Comparison of ENCODE assay signal across 24 cellular contexts in genomic region chr15:89553632-89554031, GRCh38. TPM values are rescaled to one million over a fixed set of nuclear protein-coding genes. Genes with fewer than 3 reads are reported as not detected.
DNase-seq lines count a peak whose midpoint lies in the region; ATAC-seq, FAIRE-seq and TF ChIP-seq lines count a peak whose summit lies in the region.
"Had no signal": no experiment of that assay in that cellular context is flagged by ENCODE, and none has a peak within 500 bp of the region (broad histone marks: within the 10 kb centered on the region; RNA-seq: fewer than 3 reads in every experiment).

No MANE protein-coding gene starts in this region.

- no peak for TF ChIP-seq POLR2A in K562 (conservative IDR thresholded peaks at IDR 0.05)

- H3K9me3 Mint-ChIP-seq in glutamatergic neuron (ENCODE audit: unreplicated experiment) (no peaks in the 10 kb centered on the region), nephron progenitor cell (no peaks in the 10 kb centered on the region), osteocyte (ENCODE audit: unreplicated experiment) (no peaks in the 10 kb centered on the region)
- H3K9me3 Mint-ChIP-seq in activated CD4-positive, alpha-beta memory T cell treated with anti-CD3 and anti-CD28 coated beads for 36 hours: no peaks in the 10 kb centered on the region
- H3K9me3 Mint-ChIP-seq: H9 had no signal

- no peak overlapping the region for H3K9ac ChIP-seq in K562 (ENCODE audit: insufficient read depth in 1 of 2, low read depth in 2 of 2, low read length in 2 of 2)

- no TSS peak for BruUV-seq in K562 (replicated peaks; lab: Mats Ljungman, UMichigan)

- H3K79me2 ChIP-seq in K562 (ENCODE audit: control insufficient read depth, insufficient read depth, low read length): no peaks in the 10 kb centered on the region

- no peaks in the 10 kb centered on the region for H3K9me3 ChIP-seq in K562 (replicated peaks; ENCODE audit: control insufficient read depth, insufficient read depth, low read depth, low read length)

- TF ChIP-seq EP300 in K562 (IDR thresholded peaks at IDR 0.05; ENCODE audit: low read length): no peak

- no peak overlapping the region for H3K4me2 ChIP-seq in K562 (ENCODE audit: insufficient read depth, low read length)

- no peaks in the 10 kb centered on the region for H3K4me1 Mint-ChIP-seq in glutamatergic neuron (ENCODE audit: low read depth, unreplicated experiment)
- H3K4me1 Mint-ChIP-seq in nephron progenitor cell: peaks cover 22% of the 10 kb centered on the region
- H3K4me1 Mint-ChIP-seq in osteocyte (ENCODE audit: unreplicated experiment): no peaks in the 10 kb centered on the region
- H3K4me1 Mint-ChIP-seq in activated CD4-positive, alpha-beta memory T cell treated with anti-CD3 and anti-CD28 coated beads for 36 hours (ENCODE audit: low read depth): peaks cover 4% of the 10 kb centered on the region
- H3K4me1 Mint-ChIP-seq: CD4-positive, alpha-beta memory T cell had no signal

- H3K36me3 Mint-ChIP-seq in glutamatergic neuron (ENCODE audit: unreplicated experiment): peaks cover under 1% of the 10 kb centered on the region
- H3K36me3 Mint-ChIP-seq in nephron progenitor cell (ENCODE audit: low read depth): no peaks in the 10 kb centered on the region
- H3K36me3 Mint-ChIP-seq in osteocyte (ENCODE audit: unreplicated experiment): no peaks in the 10 kb centered on the region
- no peaks in the 10 kb centered on the region for H3K36me3 Mint-ChIP-seq in activated CD4-positive, alpha-beta memory T cell treated with anti-CD3 and anti-CD28 coated beads for 36 hours
- H3K36me3 Mint-ChIP-seq: CD4-positive, alpha-beta memory T cell had no signal

- TF ChIP-seq RAD21 in K562 (CRISPR knock-in tag; conservative IDR thresholded peaks at IDR 0.05 in 1 of 2, IDR thresholded peaks at IDR 0.05 in 1 of 2): no peak

- POLR2A ChIA-PET in K562 (lab: Yijun Ruan, JAX): interaction anchor here (0.6 to 1.7 kb wide), 4 partner anchors 14 to 181 kb away, joined by 3 to 12 read pairs (median 4); partner anchors contain the start of gene TICRR
- POLR2A ChIA-PET in activated CD4-positive, alpha-beta memory T cell treated with anti-CD3 and anti-CD28 coated beads for 36 hours (lab: Charles Lee): no interaction called here

- CTCF ChIA-PET in K562 (lab: Yijun Ruan, JAX; ENCODE audit: low intra/inter-chr PET ratio): no interaction called here
- CTCF ChIA-PET in activated CD4-positive, alpha-beta memory T cell treated with anti-CD3 and anti-CD28 coated beads for 36 hours (lab: Charles Lee): interaction anchor here (0.5 to 1.6 kb wide), 3 partner anchors 8 to 197 kb away, joined by 3 to 7 read pairs (median 3); no protein-coding TSS in a partner anchor

- H2AFZ ChIP-seq in K562 (ENCODE audit: low read depth, low read length): no peak overlapping the region

- no peak overlapping the region for H3K27ac ChIP-seq in K562 (ENCODE audit: extremely low read depth, low read depth, low read length)

- H3K9me1 ChIP-seq in K562 (ENCODE audit: control insufficient read depth, insufficient read depth, low read length): no peaks in the 10 kb centered on the region

- FAIRE-seq in K562 (lab: Jason Lieb, UNC): no peak
- FAIRE-seq: GM12891, GM18507 had no signal

- no peaks in the 10 kb centered on the region for H3K36me3 ChIP-seq in K562 (ENCODE audit: control insufficient read depth, insufficient read depth, low read length)

- intact Hi-C loops in K562 (cut with micrococcal nuclease): loop anchor here (10.0 kb wide), 1 partner anchor 199 kb away; no protein-coding TSS in a partner anchor
- intact Hi-C loops in activated CD4-positive, alpha-beta memory T cell treated with anti-CD3 and anti-CD28 coated beads for 36 hours (cut with micrococcal nuclease): no loop called here

- H3K27me3 Mint-ChIP-seq in glutamatergic neuron (ENCODE audit: unreplicated experiment) (peaks cover 5% of the 10 kb centered on the region), nephron progenitor cell (ENCODE audit: low read depth, poor library complexity) (peaks cover 9% of the 10 kb centered on the region), osteocyte (ENCODE audit: unreplicated experiment) (peaks cover 41% of the 10 kb centered on the region)
- peaks cover 2% of the 10 kb centered on the region for H3K27me3 Mint-ChIP-seq in activated CD4-positive, alpha-beta memory T cell treated with anti-CD3 and anti-CD28 coated beads for 36 hours

- H3K4me3 ChIP-seq in K562: no peak overlapping the region

- DNase-seq in K562 (ENCODE audit: extremely low read depth in 1 of 4, low spot score in 3 of 4): no peak
- no peak for DNase-seq in glutamatergic neuron
- DNase-seq in nephron progenitor cell: no peak
- peak; percentile 46 for DNase-seq in osteocyte (ENCODE audit: extremely low spot score, unreplicated experiment)
- DNase-seq in iPS-NIHi7 (ENCODE audit: extremely low spot score): no peak
- no peak for DNase-seq in stimulated activated CD4-positive, alpha-beta T cell treated with anti-CD3 and anti-CD28 coated beads, Interleukin-1b, Interleukin-23, amount 100 ng/mL, for 48 hours
- DNase-seq in activated CD4-positive, alpha-beta memory T cell treated with anti-CD3 and anti-CD28 coated beads for 36 hours: no peak
- DNase-seq: C1 segment of cervical spinal cord; Calu3; CD4-positive, alpha-beta memory T cell; COR-L47; DMS53; DMS79 treated with DMSO at 0.1 percent for 48 hours; GF-D8; H9 had no signal

- peak; percentile 69 for ATAC-seq in K562
- no peak for ATAC-seq in GM19455 (IDR thresholded peaks at IDR 0.05; ENCODE audit: unreplicated experiment)
- ATAC-seq: HCT116 had no signal

- H3K4me3 Mint-ChIP-seq in glutamatergic neuron (ENCODE audit: unreplicated experiment): peak overlapping the region; percentile 51
- H3K4me3 Mint-ChIP-seq in nephron progenitor cell: no peak overlapping the region
- H3K4me3 Mint-ChIP-seq in osteocyte (ENCODE audit: unreplicated experiment): no peak overlapping the region
- H3K4me3 Mint-ChIP-seq in activated CD4-positive, alpha-beta memory T cell treated with anti-CD3 and anti-CD28 coated beads for 36 hours: no peak overlapping the region
- H3K4me3 Mint-ChIP-seq: CD4-positive, alpha-beta memory T cell; H9 had no signal

- peaks cover 2 to 25% of the 10 kb centered on the region in 2 experiments; a peak in 3 of 5 replicates for H3K27me3 ChIP-seq in K562 (ENCODE audit: control insufficient read depth in 2 of 2, insufficient read depth in 2 of 2, low read length in 2 of 2)

- no peaks in the 10 kb centered on the region; the same call in 1 of the 2 replicates for H4K20me1 ChIP-seq in K562 (replicated peaks; ENCODE audit: control insufficient read depth, insufficient read depth, low read length)

- H3K27ac Mint-ChIP-seq in glutamatergic neuron (ENCODE audit: unreplicated experiment): peak overlapping the region; percentile 56
- peak overlapping the region; percentile 64 for H3K27ac Mint-ChIP-seq in nephron progenitor cell
- H3K27ac Mint-ChIP-seq in osteocyte (ENCODE audit: unreplicated experiment): no peak overlapping the region
- H3K27ac Mint-ChIP-seq in activated CD4-positive, alpha-beta memory T cell treated with anti-CD3 and anti-CD28 coated beads for 36 hours: no peak overlapping the region
- H3K27ac Mint-ChIP-seq: H9 had no signal

- TF ChIP-seq CTCF in K562 (IDR thresholded peaks at IDR 0.05 in 2 of 3, conservative IDR thresholded peaks at IDR 0.05 in 1 of 3; ENCODE audit: insufficient read depth in 2 of 3, low read depth in 1 of 3, low read length in 3 of 3): no peak
- TF ChIP-seq CTCF in glutamatergic neuron (IDR thresholded peaks at IDR 0.05; ENCODE audit: partially characterized antibody, unreplicated experiment): no peak
- no peak for TF ChIP-seq CTCF in nephron progenitor cell (IDR thresholded peaks at IDR 0.05)
- TF ChIP-seq CTCF in osteocyte (IDR thresholded peaks at IDR 0.05): no peak

- 10% methylated on average over 3 of the region's 3 CpGs for WGBS in K562 (ENCODE audit: insufficient coverage, low coverage, missing lambda C conversion rate)

- in situ Hi-C loops in K562 (cut with MboI): no loop called here

- peaks cover 0 to 7% of the 10 kb centered on the region in 2 experiments; a peak in 2 of 5 replicates for H3K4me1 ChIP-seq in K562 (replicated peaks in 1 of 2; ENCODE audit: control insufficient read depth in 2 of 2, insufficient read depth in 2 of 2, low read length in 2 of 2)

RNA-seq across cellular contexts. Expression of gene TICRR, which starts 21.6 kb away (rescaled TPM):
- total RNA-seq in K562 (2011; cell fraction: chromatin; rRNA removed; ENCODE audit: low replicate concordance): 76.1 and 83.1 TPM in 2 replicates
- 43.7 and 48.0 TPM in 2 replicates for total RNA-seq in K562 (2011; cell fraction: nucleolus; rRNA removed)
- 38.6 and 46.9 TPM in 2 replicates for total RNA-seq in K562 (2011; cell fraction: nucleoplasm; rRNA removed)
- 13.8 and 14.8 TPM in 2 replicates for total RNA-seq in K562 (2014; rRNA removed)
- 11.4 and 11.8 TPM in 2 replicates for total RNA-seq in K562 (2014; rRNA removed; fragmentation: Illumina TruSeq; extraction: Trizol)
- 11.9 and 12.3 TPM in 2 replicates for total RNA-seq in K562 (2015; rRNA removed; fragmentation: Illumina TruSeq; extraction: Trizol)
- 21.0 and 22.9 TPM in 2 replicates for total RNA-seq in K562 (2021)
- polyA plus RNA-seq in K562 (2011; rRNA removed): 13.7 and 17.2 TPM in 2 replicates
- polyA plus RNA-seq in K562 (2011; cell fraction: cytosol; rRNA removed): 9.4 and 10.6 TPM in 2 replicates
- polyA plus RNA-seq in K562 (2011; cell fraction: nucleus; rRNA removed): 45.6 and 60.9 TPM in 2 replicates
- polyA plus RNA-seq in K562 (2012): 12.5 and 13.0 TPM in 2 replicates
- 19.2 and 22.0 TPM in 2 replicates for polyA plus RNA-seq in K562 (2014; fragmentation: Illumina TruSeq; extraction: Trizol)
- polyA plus RNA-seq in K562 (2014; fragmentation: Nextera tagmentation; extraction: Ambion mirVana): 1 to 10 TPM in 1 of 2 experiments, under 1 TPM in 1; 0.84 to 1.0 TPM
- 13.7 and 14.2 TPM in 2 replicates for polyA plus RNA-seq in K562 (2014; rRNA removed)
- 24.1 and 29.5 TPM in 2 replicates for polyA minus RNA-seq in K562 (2011; rRNA and poly(A)+ RNA removed)
- polyA minus RNA-seq in K562 (2011; cell fraction: cytosol; rRNA and poly(A)+ RNA removed): 14.7 and 15.0 TPM in 2 replicates
- polyA minus RNA-seq in K562 (2011; cell fraction: nucleus; rRNA and poly(A)+ RNA removed): 32.3 and 48.4 TPM in 2 replicates
- total RNA-seq in glutamatergic neuron (ENCODE audit: unreplicated experiment): 2.7 TPM
- 2.1 and 2.3 TPM in 2 replicates for total RNA-seq in osteocyte
- total RNA-seq in activated CD4-positive, alpha-beta memory T cell treated with anti-CD3 and anti-CD28 coated beads for 36 hours: 10 to 100 TPM; 16.8 to 18.0 TPM

RNA-seq across cellular contexts. Expression of gene RHCG, which starts 57.2 kb away (rescaled TPM):
- not detected in 2 replicates for total RNA-seq in K562 (2011; cell fraction: chromatin; rRNA removed; ENCODE audit: low replicate concordance)
- not detected in 2 replicates for total RNA-seq in K562 (2011; cell fraction: nucleolus; rRNA removed)
- not detected in 2 replicates for total RNA-seq in K562 (2011; cell fraction: nucleoplasm; rRNA removed)
- not detected in 2 replicates for total RNA-seq in K562 (2014; rRNA removed)
- not detected in 2 replicates for total RNA-seq in K562 (2014; rRNA removed; fragmentation: Illumina TruSeq; extraction: Trizol)
- total RNA-seq in K562 (2015; rRNA removed; fragmentation: Illumina TruSeq; extraction: Trizol): not detected in 2 replicates
- not detected in 2 replicates for total RNA-seq in K562 (2021)
- not detected in 2 replicates for polyA plus RNA-seq in K562 (2011; rRNA removed)
- polyA plus RNA-seq in K562 (2011; cell fraction: cytosol; rRNA removed): not detected in 2 replicates
- not detected in 2 replicates for polyA plus RNA-seq in K562 (2011; cell fraction: nucleus; rRNA removed)
- polyA plus RNA-seq in K562 (2012): not detected in 2 replicates
- polyA plus RNA-seq in K562 (2014; fragmentation: Illumina TruSeq; extraction: Trizol): not detected in 2 replicates
- not detected for polyA plus RNA-seq in K562 (2014; fragmentation: Nextera tagmentation; extraction: Ambion mirVana)
- polyA plus RNA-seq in K562 (2014; rRNA removed): not detected in 2 replicates
- polyA minus RNA-seq in K562 (2011; rRNA and poly(A)+ RNA removed): not detected in 2 replicates
- not detected in 2 replicates for polyA minus RNA-seq in K562 (2011; cell fraction: cytosol; rRNA and poly(A)+ RNA removed)
- polyA minus RNA-seq in K562 (2011; cell fraction: nucleus; rRNA and poly(A)+ RNA removed): not detected in 2 replicates
- not detected for total RNA-seq in glutamatergic neuron (ENCODE audit: unreplicated experiment)
- not detected in 2 replicates for total RNA-seq in osteocyte
- total RNA-seq in activated CD4-positive, alpha-beta memory T cell treated with anti-CD3 and anti-CD28 coated beads for 36 hours: not detected
- total RNA-seq: A172; CD4-positive, alpha-beta memory T cell; Daoy; G401; H4 had no signal
- polyA plus RNA-seq: BJ; CD4-positive, alpha-beta memory T cell had no signal

Comparison
In these comparisons a context has a peak if more than half of its experiments do, and no peak if none do; other contexts are left out.
1. H3K27ac Mint-ChIP-seq: peak in glutamatergic neuron (single experiment) and nephron progenitor cell (single experiment); none in osteocyte (single experiment) and activated CD4-positive, alpha-beta memory T cell treated with anti-CD3 and anti-CD28 coated beads for 36 hours (single experiment).